In the genomic region with DNA sequence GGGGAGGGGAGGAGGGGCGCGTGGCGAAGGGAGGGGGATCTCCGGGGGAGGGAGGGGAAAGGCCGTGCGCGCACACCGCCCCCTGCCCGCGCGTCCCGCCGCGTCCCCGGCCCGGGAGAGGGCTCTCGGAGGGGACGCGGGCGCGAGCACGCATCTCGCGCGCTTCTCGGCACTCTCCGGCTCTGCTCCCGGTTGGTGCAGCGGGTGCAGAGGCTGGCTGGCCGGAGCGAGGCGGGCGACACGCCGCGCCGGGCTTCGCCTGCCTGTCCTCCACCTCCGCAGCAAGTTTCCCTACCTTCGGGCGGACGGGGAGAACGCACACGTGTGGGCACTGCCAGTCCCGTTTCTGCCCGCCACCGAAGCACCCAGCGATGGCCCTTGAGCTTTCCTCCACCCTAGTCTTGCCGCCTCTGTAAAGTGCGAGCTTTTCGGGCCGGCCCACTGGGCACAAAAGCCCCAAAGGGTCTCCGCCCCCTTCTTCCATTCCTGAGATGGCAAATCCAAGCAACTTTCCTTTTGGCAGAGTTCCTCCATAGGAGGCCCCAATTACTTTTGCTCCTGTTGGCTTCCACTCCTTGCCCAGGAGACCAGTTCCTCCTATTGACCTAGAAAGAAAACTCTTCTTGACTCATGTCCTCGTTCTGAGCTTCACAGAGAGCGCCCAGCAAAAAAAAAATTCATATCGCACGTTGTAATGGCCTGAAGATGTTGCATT, we compare ENCODE assay signal across 1 cellular context.
TF ChIP-seq lines count a peak whose summit lies in the region.

No MANE protein-coding gene starts in this region.

TF ChIP-seq in GM23338, 12 proteins besides CTCF, POLR2A, EP300 and RAD21:
- TF ChIP-seq CREB1 (CRISPR knock-in tag; IDR thresholded peaks at IDR 0.05; ENCODE audit: low read depth), result no peak
- TF ChIP-seq ZNF331 (CRISPR knock-in tag; IDR thresholded peaks at IDR 0.05; ENCODE audit: low read depth), result no peak
- no peak for TF ChIP-seq NANOG (IDR thresholded peaks at IDR 0.05; ENCODE audit: borderline replicate concordance)
- no peak for TF ChIP-seq STAT1 (IDR thresholded peaks at IDR 0.05; ENCODE audit: unreplicated experiment)
- TF ChIP-seq, protein P1, sequence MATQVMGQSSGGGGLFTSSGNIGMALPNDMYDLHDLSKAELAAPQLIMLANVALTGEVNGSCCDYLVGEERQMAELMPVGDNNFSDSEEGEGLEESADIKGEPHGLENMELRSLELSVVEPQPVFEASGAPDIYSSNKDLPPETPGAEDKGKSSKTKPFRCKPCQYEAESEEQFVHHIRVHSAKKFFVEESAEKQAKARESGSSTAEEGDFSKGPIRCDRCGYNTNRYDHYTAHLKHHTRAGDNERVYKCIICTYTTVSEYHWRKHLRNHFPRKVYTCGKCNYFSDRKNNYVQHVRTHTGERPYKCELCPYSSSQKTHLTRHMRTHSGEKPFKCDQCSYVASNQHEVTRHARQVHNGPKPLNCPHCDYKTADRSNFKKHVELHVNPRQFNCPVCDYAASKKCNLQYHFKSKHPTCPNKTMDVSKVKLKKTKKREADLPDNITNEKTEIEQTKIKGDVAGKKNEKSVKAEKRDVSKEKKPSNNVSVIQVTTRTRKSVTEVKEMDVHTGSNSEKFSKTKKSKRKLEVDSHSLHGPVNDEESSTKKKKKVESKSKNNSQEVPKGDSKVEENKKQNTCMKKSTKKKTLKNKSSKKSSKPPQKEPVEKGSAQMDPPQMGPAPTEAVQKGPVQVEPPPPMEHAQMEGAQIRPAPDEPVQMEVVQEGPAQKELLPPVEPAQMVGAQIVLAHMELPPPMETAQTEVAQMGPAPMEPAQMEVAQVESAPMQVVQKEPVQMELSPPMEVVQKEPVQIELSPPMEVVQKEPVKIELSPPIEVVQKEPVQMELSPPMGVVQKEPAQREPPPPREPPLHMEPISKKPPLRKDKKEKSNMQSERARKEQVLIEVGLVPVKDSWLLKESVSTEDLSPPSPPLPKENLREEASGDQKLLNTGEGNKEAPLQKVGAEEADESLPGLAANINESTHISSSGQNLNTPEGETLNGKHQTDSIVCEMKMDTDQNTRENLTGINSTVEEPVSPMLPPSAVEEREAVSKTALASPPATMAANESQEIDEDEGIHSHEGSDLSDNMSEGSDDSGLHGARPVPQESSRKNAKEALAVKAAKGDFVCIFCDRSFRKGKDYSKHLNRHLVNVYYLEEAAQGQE (IDR thresholded peaks at IDR 0.05; ENCODE audit: unreplicated experiment), result no peak
- TF ChIP-seq EZH2phosphoT487 (IDR thresholded peaks at IDR 0.05; ENCODE audit: unreplicated experiment), result no peak
- no peak for TF ChIP-seq ZNF114 (CRISPR knock-in tag; IDR thresholded peaks at IDR 0.05)
- no peak for TF ChIP-seq EZH2 (IDR thresholded peaks at IDR 0.05; ENCODE audit: low read depth, unreplicated experiment)
- no peak for TF ChIP-seq ZNF462 (CRISPR knock-in tag; IDR thresholded peaks at IDR 0.05)
TF ChIP-seq in GM23338: peak in this region for 0.
